ENCODE assay signal across 3 cellular contexts in genomic region chr6:46784535-46784934, GRCh38.
TF ChIP-seq lines count a peak whose summit lies in the region.

No MANE protein-coding gene starts in this region.

TF ChIP-seq in A549, 52 proteins besides CTCF, POLR2A, EP300 and RAD21:
- TF ChIP-seq CHD4 (IDR thresholded peaks at IDR 0.05; ENCODE audit: borderline replicate concordance) (no peak), SREBF2 (IDR thresholded peaks at IDR 0.05) (no peak), HEYL (CRISPR knock-in tag; IDR thresholded peaks at IDR 0.05) (no peak), MAFK (IDR thresholded peaks at IDR 0.05; ENCODE audit: partially characterized antibody) (peak; percentile 69)

TF ChIP-seq in IMR-90, 13 proteins besides CTCF, POLR2A, EP300 and RAD21:
- no peak for TF ChIP-seq MAZ (IDR thresholded peaks at IDR 0.05; ENCODE audit: borderline replicate concordance, low read depth, low read length)
- TF ChIP-seq MAFK (IDR thresholded peaks at IDR 0.05; ENCODE audit: low read depth, low read length): peak; percentile 75

TF ChIP-seq in HepG2, 621 proteins besides CTCF, POLR2A, EP300 and RAD21:
- TF ChIP-seq MAFK (conservative IDR thresholded peaks at IDR 0.05 in 1 of 2, IDR thresholded peaks at IDR 0.05 in 1 of 2; ENCODE audit: low read length in 2 of 2): peak; percentile 88 to 91
- TF ChIP-seq MAFF (IDR thresholded peaks at IDR 0.05; ENCODE audit: low read depth, low read length): peak; percentile 85
- no peak for TF ChIP-seq ATF5 (CRISPR knock-in tag; IDR thresholded peaks at IDR 0.05; ENCODE audit: low read depth)
